ENCODE assay signal across 19 cellular contexts in the genomic region with DNA sequence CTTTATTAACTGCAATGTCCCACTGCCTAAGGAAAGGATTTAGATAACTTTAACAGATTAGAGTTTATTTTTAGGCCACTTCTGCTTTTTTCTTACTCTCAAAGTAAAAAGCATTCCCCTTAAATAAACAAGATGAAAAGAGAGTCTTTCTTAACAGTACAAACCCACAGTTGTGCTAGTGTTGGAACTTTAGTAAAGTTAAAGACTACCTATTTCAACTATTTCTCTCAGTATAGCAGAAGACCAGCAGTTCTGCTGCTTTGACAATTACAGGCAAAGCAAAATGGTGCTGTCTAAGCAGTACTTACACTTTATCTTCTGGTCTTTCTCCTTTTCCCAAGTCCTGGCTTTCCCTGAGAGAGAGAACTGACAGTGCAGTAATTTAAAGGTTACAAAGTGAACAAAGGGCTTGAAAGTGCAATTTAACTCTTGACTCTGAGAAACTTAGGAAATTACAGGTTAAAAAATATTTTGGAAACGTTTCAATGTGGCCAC.
"Had no signal": no experiment of that assay in that cellular context is flagged by ENCODE, and none has a peak within 500 bp of the region (broad histone marks: within the 10 kb centered on the region; RNA-seq: fewer than 3 reads in every experiment).

No MANE protein-coding gene starts in this region.

- H3K4me1 ChIP-seq: right atrium auricular region, sigmoid colon, stomach, transverse colon had no signal

- H3K4me3 ChIP-seq: coronary artery, right atrium auricular region, sigmoid colon, skin epidermis, stomach, thoracic aorta, transverse colon had no signal

- FAIRE-seq: islet of Langerhans had no signal

- H3K36me3 ChIP-seq: neutrophil, right atrium auricular region, sigmoid colon, stomach, thoracic aorta, transverse colon had no signal

- H3K9me3 ChIP-seq: neutrophil, right atrium auricular region, sigmoid colon, stomach, thoracic aorta, transverse colon had no signal

- DNase-seq: effector CD4-positive, alpha-beta T cell; foreskin melanocyte; head of caudate nucleus; hypothalamus; kidney glomerular epithelial cell; naive thymus-derived CD4-positive, alpha-beta T cell; nephron progenitor cell; sigmoid colon; stimulated activated CD4-positive, alpha-beta T cell treated with anti-CD3 and anti-CD28 coated beads, Interleukin-2, amount 100 ng/mL, for 24 hours; stimulated activated naive CD4-positive, alpha-beta T cell; stomach; substantia nigra; transverse colon had no signal

- ATAC-seq: naive thymus-derived CD4-positive, alpha-beta T cell had no signal

- H3K27me3 ChIP-seq: neutrophil, right atrium auricular region, sigmoid colon, stomach, transverse colon had no signal

- H3K27ac ChIP-seq: coronary artery, neutrophil, right atrium auricular region, sigmoid colon, skin epidermis, stomach, thoracic aorta, transverse colon had no signal
